17 cellular contexts compared by ENCODE assay signal in the genomic region with DNA sequence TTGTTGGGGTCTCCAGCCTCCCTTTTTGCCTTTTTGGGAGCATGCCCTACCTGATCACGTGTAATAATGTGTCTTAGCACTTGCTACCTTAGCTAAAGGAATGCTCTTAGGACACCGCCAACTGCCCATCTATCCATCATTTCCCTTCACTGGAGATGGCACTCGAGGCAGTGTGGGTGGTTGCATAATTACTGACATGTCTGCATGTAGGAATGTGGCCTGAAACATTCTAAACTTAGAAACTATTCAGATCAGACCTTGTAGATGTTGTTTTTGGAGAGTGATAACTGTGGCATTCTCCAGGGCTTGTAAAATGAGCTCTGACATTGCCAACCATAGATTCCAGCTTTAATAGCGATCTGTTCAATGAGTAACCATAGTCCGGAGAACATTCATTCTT.
A peak's percentile ranks its signal among the peaks of the same experiment; 100 is the strongest.
DNase-seq lines count a peak whose midpoint lies in the region; ATAC-seq and TF ChIP-seq lines count a peak whose summit lies in the region.
"Had no signal": no experiment of that assay in that cellular context is flagged by ENCODE, and none has a peak within 500 bp of the region (broad histone marks: within the 10 kb centered on the region; RNA-seq: fewer than 3 reads in every experiment).

No MANE protein-coding gene starts in this region.

- H3K27me3 Mint-ChIP-seq in mesothelial cell of epicardium (ENCODE audit: low read depth), result no peaks in the 10 kb centered on the region
- H3K27me3 Mint-ChIP-seq in T-helper 2 cell treated with Interferon-gamma antibody and Interleukin-4, amounts not matched to agents 5 μg/mL and 100 μg/mL, for 36 hours (ENCODE audit: low read depth), result no peaks in the 10 kb centered on the region
- H3K27me3 Mint-ChIP-seq: activated CD4-positive, alpha-beta memory T cell treated with anti-CD3 and anti-CD28 coated beads for 36 hours; stimulated activated memory B cell treated with anti-CD40 and anti-IgM and Interleukin-4, amounts not matched to agents 10 μg/mL and 1 μg/mL and 100 μg/mL, for 72 hours had no signal

- no peak overlapping the region for H3K4me3 ChIP-seq in AG09309 (ENCODE audit: control insufficient read depth, low read depth, low read length)
- no peak overlapping the region for H3K4me3 ChIP-seq in HUES64 (ENCODE audit: low read length)
- H3K4me3 ChIP-seq: BLaER1, gastroesophageal sphincter, left lung had no signal

- no peak for ATAC-seq in stimulated activated effector memory CD8-positive, alpha-beta T cell treated with anti-CD3 and anti-CD28 coated beads, Interleukin-12 subunit alpha, Interleukin-12 subunit beta, amount 100 ng/mL, for 72 hours
- no peak for ATAC-seq in HG02798 (IDR thresholded peaks at IDR 0.05; ENCODE audit: poor library complexity, unreplicated experiment)
- no peak for ATAC-seq in HG03520 (IDR thresholded peaks at IDR 0.05; ENCODE audit: unreplicated experiment)
- ATAC-seq: gastroesophageal sphincter; stimulated activated memory B cell treated with anti-CD40 and anti-IgM and Interleukin-4, amounts not matched to agents 10 μg/mL and 1 μg/mL and 100 μg/mL, for 72 hours had no signal

- DNase-seq in AG09309 (ENCODE audit: low read depth), result peak; percentile 83
- DNase-seq in epidermal melanocyte (ENCODE audit: insufficient read length, low spot score), result peak; percentile 28
- no peak for DNase-seq in mesothelial cell of epicardium (ENCODE audit: low spot score in 2 of 2, unreplicated experiment in 2 of 2)
- no peak for DNase-seq in stimulated activated effector memory CD8-positive, alpha-beta T cell treated with anti-CD3 and anti-CD28 coated beads, Interleukin-12 subunit alpha, Interleukin-12 subunit beta, amount 100 ng/mL, for 72 hours (ENCODE audit: low spot score in 2 of 2)
- DNase-seq in T-helper 2 cell treated with Interferon-gamma antibody and Interleukin-4, amounts not matched to agents 5 μg/mL and 100 μg/mL, for 36 hours (ENCODE audit: low spot score), result no peak
- DNase-seq: activated CD4-positive, alpha-beta memory T cell treated with anti-CD3 and anti-CD28 coated beads for 36 hours; activated gamma-delta T cell; left lung; NCI-H2171; occipital lobe; T-helper 1 cell had no signal

- H3K27ac ChIP-seq in HUES64 (ENCODE audit: low read depth, low read length), result peak overlapping the region; percentile 66; the same call in 1 of the 2 replicates
- H3K27ac ChIP-seq: BLaER1, gastroesophageal sphincter, left lung had no signal

- H3K4me3 Mint-ChIP-seq in mesothelial cell of epicardium, result no peak overlapping the region
- H3K4me3 Mint-ChIP-seq in stimulated activated effector memory CD8-positive, alpha-beta T cell treated with anti-CD3 and anti-CD28 coated beads, Interleukin-12 subunit alpha, Interleukin-12 subunit beta, amount 100 ng/mL, for 72 hours, result no peak overlapping the region
- H3K4me3 Mint-ChIP-seq in T-helper 2 cell treated with Interferon-gamma antibody and Interleukin-4, amounts not matched to agents 5 μg/mL and 100 μg/mL, for 36 hours, result no peak overlapping the region
- H3K4me3 Mint-ChIP-seq: activated CD4-positive, alpha-beta memory T cell treated with anti-CD3 and anti-CD28 coated beads for 36 hours; stimulated activated memory B cell treated with anti-CD40 and anti-IgM and Interleukin-4, amounts not matched to agents 10 μg/mL and 1 μg/mL and 100 μg/mL, for 72 hours had no signal

- no peaks in the 10 kb centered on the region for H3K9me3 Mint-ChIP-seq in mesothelial cell of epicardium
- H3K9me3 Mint-ChIP-seq in stimulated activated effector memory CD8-positive, alpha-beta T cell treated with anti-CD3 and anti-CD28 coated beads, Interleukin-12 subunit alpha, Interleukin-12 subunit beta, amount 100 ng/mL, for 72 hours, result no peaks in the 10 kb centered on the region
- no peaks in the 10 kb centered on the region for H3K9me3 Mint-ChIP-seq in T-helper 2 cell treated with Interferon-gamma antibody and Interleukin-4, amounts not matched to agents 5 μg/mL and 100 μg/mL, for 36 hours
- H3K9me3 Mint-ChIP-seq: activated CD4-positive, alpha-beta memory T cell treated with anti-CD3 and anti-CD28 coated beads for 36 hours; stimulated activated memory B cell treated with anti-CD40 and anti-IgM and Interleukin-4, amounts not matched to agents 10 μg/mL and 1 μg/mL and 100 μg/mL, for 72 hours had no signal

- no peak for TF ChIP-seq CTCF in AG09309 (IDR thresholded peaks at IDR 0.05; ENCODE audit: control insufficient read depth, insufficient read depth, low read depth, low read length, missing control alignments)
- TF ChIP-seq CTCF in mesothelial cell of epicardium (IDR thresholded peaks at IDR 0.05; ENCODE audit: unreplicated experiment), result no peak

- 68% methylated on average over 4 of the region's 5 CpGs for WGBS in HUES64

- H3K27me3 ChIP-seq in HUES64 (ENCODE audit: insufficient read depth, low read length), result no peaks in the 10 kb centered on the region
- H3K27me3 ChIP-seq: BLaER1, gastroesophageal sphincter, left lung had no signal

- H3K27ac Mint-ChIP-seq in mesothelial cell of epicardium, result peak overlapping the region; percentile 30
- no peak overlapping the region for H3K27ac Mint-ChIP-seq in stimulated activated effector memory CD8-positive, alpha-beta T cell treated with anti-CD3 and anti-CD28 coated beads, Interleukin-12 subunit alpha, Interleukin-12 subunit beta, amount 100 ng/mL, for 72 hours
- H3K27ac Mint-ChIP-seq in T-helper 2 cell treated with Interferon-gamma antibody and Interleukin-4, amounts not matched to agents 5 μg/mL and 100 μg/mL, for 36 hours, result no peak overlapping the region
- H3K27ac Mint-ChIP-seq: activated CD4-positive, alpha-beta memory T cell treated with anti-CD3 and anti-CD28 coated beads for 36 hours; stimulated activated memory B cell treated with anti-CD40 and anti-IgM and Interleukin-4, amounts not matched to agents 10 μg/mL and 1 μg/mL and 100 μg/mL, for 72 hours had no signal

- peaks cover 26% of the 10 kb centered on the region for H3K4me1 ChIP-seq in HUES64 (ENCODE audit: insufficient read depth, low read length)
- H3K4me1 ChIP-seq: BLaER1, gastroesophageal sphincter, left lung had no signal

- H3K9ac ChIP-seq in HUES64 (ENCODE audit: low read depth, low read length), result no peak overlapping the region
- H3K9ac ChIP-seq: BLaER1 had no signal

- H3K9me3 ChIP-seq in HUES64 (ENCODE audit: insufficient read depth, low read depth, low read length), result no peaks in the 10 kb centered on the region
- H3K9me3 ChIP-seq: BLaER1, gastroesophageal sphincter, left lung had no signal

- H3K36me3 ChIP-seq in HUES64 (ENCODE audit: insufficient read depth, low read length), result no peaks in the 10 kb centered on the region
- H3K36me3 ChIP-seq: BLaER1, gastroesophageal sphincter, left lung had no signal

- no peaks in the 10 kb centered on the region for H3K36me3 Mint-ChIP-seq in mesothelial cell of epicardium
- no peaks in the 10 kb centered on the region for H3K36me3 Mint-ChIP-seq in stimulated activated effector memory CD8-positive, alpha-beta T cell treated with anti-CD3 and anti-CD28 coated beads, Interleukin-12 subunit alpha, Interleukin-12 subunit beta, amount 100 ng/mL, for 72 hours
- no peaks in the 10 kb centered on the region for H3K36me3 Mint-ChIP-seq in T-helper 2 cell treated with Interferon-gamma antibody and Interleukin-4, amounts not matched to agents 5 μg/mL and 100 μg/mL, for 36 hours (ENCODE audit: low read depth)
- H3K36me3 Mint-ChIP-seq: activated CD4-positive, alpha-beta memory T cell treated with anti-CD3 and anti-CD28 coated beads for 36 hours; stimulated activated memory B cell treated with anti-CD40 and anti-IgM and Interleukin-4, amounts not matched to agents 10 μg/mL and 1 μg/mL and 100 μg/mL, for 72 hours had no signal

- peaks cover 18% of the 10 kb centered on the region for H3K4me1 Mint-ChIP-seq in mesothelial cell of epicardium
- H3K4me1 Mint-ChIP-seq in stimulated activated effector memory CD8-positive, alpha-beta T cell treated with anti-CD3 and anti-CD28 coated beads, Interleukin-12 subunit alpha, Interleukin-12 subunit beta, amount 100 ng/mL, for 72 hours, result no peaks in the 10 kb centered on the region
- no peaks in the 10 kb centered on the region for H3K4me1 Mint-ChIP-seq in T-helper 2 cell treated with Interferon-gamma antibody and Interleukin-4, amounts not matched to agents 5 μg/mL and 100 μg/mL, for 36 hours (ENCODE audit: low read depth)
- H3K4me1 Mint-ChIP-seq: stimulated activated memory B cell treated with anti-CD40 and anti-IgM and Interleukin-4, amounts not matched to agents 10 μg/mL and 1 μg/mL and 100 μg/mL, for 72 hours had no signal

Comparison
In these comparisons a context has a peak if more than half of its experiments do, and no peak if none do; other contexts are left out.
1. DNase-seq: peak in AG09309 (single experiment) and epidermal melanocyte (single experiment); none in mesothelial cell of epicardium (0 of 2), stimulated activated effector memory CD8-positive, alpha-beta T cell treated with anti-CD3 and anti-CD28 coated beads, Interleukin-12 subunit alpha, Interleukin-12 subunit beta, amount 100 ng/mL, for 72 hours (0 of 2) and T-helper 2 cell treated with Interferon-gamma antibody and Interleukin-4, amounts not matched to agents 5 μg/mL and 100 μg/mL, for 36 hours (single experiment).